16 cellular contexts compared by ENCODE assay signal in the genomic region with DNA sequence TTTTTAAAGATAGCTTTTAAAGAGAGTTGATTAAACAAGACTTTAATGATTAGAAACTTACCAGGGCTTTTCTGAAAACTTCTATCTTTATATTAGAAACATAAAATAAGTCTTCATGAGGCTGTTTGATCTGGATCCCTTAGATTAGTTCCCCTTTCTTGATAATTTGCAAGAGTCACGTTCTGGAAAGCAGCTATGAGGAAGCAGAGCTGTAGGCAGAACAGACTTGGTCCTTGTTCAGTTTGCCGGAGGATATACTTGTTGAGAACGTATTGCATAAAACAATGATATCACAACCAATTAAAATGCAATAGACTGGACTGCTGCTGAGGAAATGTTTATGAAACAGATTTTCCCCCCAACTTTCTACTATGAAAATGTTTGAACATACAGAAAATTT. TPM values are rescaled to one million over a fixed set of nuclear protein-coding genes. Genes with fewer than 3 reads are reported as not detected.
A peak's percentile ranks its signal among the peaks of the same experiment; 100 is the strongest.
DNase-seq lines count a peak whose midpoint lies in the region; ATAC-seq, FAIRE-seq and TF ChIP-seq lines count a peak whose summit lies in the region.
"Had no signal": no experiment of that assay in that cellular context is flagged by ENCODE, and none has a peak within 500 bp of the region (broad histone marks: within the 10 kb centered on the region; RNA-seq: fewer than 3 reads in every experiment).

No MANE protein-coding gene starts in this region.

- H3K27me3 ChIP-seq in BLaER1 treated with 17β-estradiol and CSF1 and Interleukin-3, amounts not matched to agents 10 nM and 100 nM, result no peaks in the 10 kb centered on the region
- H3K27me3 ChIP-seq in OCI-LY3 (ENCODE audit: low read depth, low read length), result no peaks in the 10 kb centered on the region
- no peaks in the 10 kb centered on the region for H3K27me3 ChIP-seq in endothelial cell of umbilical vein (ENCODE audit: control insufficient read depth in 2 of 2, insufficient read depth in 2 of 2, low read length in 2 of 2)
- H3K27me3 ChIP-seq in heart right ventricle, result no peaks in the 10 kb centered on the region
- H3K27me3 ChIP-seq: adrenal gland, SJSA1 had no signal

- H3K79me2 ChIP-seq in OCI-LY3 (ENCODE audit: low read length) (peaks cover 15% of the 10 kb centered on the region), endothelial cell of umbilical vein (ENCODE audit: control insufficient read depth, insufficient read depth, low read length) (no peaks in the 10 kb centered on the region)

- peak; percentile 3 for DNase-seq in GDM1 (lab: John Stamatoyannopoulos, UW)
- no peak for DNase-seq in endothelial cell of umbilical vein (ENCODE audit: low read depth, low spot score)
- DNase-seq in RCC 7860 (ENCODE audit: low spot score), result no peak
- DNase-seq in heart right ventricle, result no peak
- DNase-seq in T-helper 9 cell, result no peak
- DNase-seq: adrenal gland; central memory CD4-positive, alpha-beta T cell; DMS 273 treated with DMSO at 0.1 percent for 48 hours; IMR-90; substantia nigra; WERI-Rb-1 had no signal

- peaks cover 24 to 47% (median 34%) of the 10 kb centered on the region in 10 experiments for H3K4me1 ChIP-seq in BLaER1 treated with 17β-estradiol and CSF1 and Interleukin-3, amounts not matched to agents 10 nM and 100 nM
- H3K4me1 ChIP-seq in OCI-LY3 (ENCODE audit: low read length) (peaks cover 50% of the 10 kb centered on the region), endothelial cell of umbilical vein (ENCODE audit: control insufficient read depth, extremely low read depth, insufficient read depth, low read length) (peaks cover 20% of the 10 kb centered on the region), heart right ventricle (peaks cover 0 to 39% (median 18%) of the 10 kb centered on the region in 9 donors)

- ATAC-seq in heart right ventricle (no peak), HG02759 (IDR thresholded peaks at IDR 0.05; ENCODE audit: unreplicated experiment) (no peak)

- no peaks in the 10 kb centered on the region for H3K9me1 ChIP-seq in endothelial cell of umbilical vein (replicated peaks; ENCODE audit: control insufficient read depth, extremely low read depth, insufficient read depth, low read length)

- no peak for TF ChIP-seq CTCF in OCI-LY3 (IDR thresholded peaks at IDR 0.05; ENCODE audit: low read depth, low read length)
- TF ChIP-seq CTCF in endothelial cell of umbilical vein (IDR thresholded peaks at IDR 0.05; ENCODE audit: extremely low read depth in 1 of 2, insufficient read depth in 1 of 2, low read depth in 1 of 2, low read length in 2 of 2), result no peak
- no peak for TF ChIP-seq CTCF in heart right ventricle (IDR thresholded peaks at IDR 0.05)

- H3K4me2 ChIP-seq in BLaER1 treated with 17β-estradiol and CSF1 and Interleukin-3, amounts not matched to agents 10 nM and 100 nM, result peak overlapping the region in 9 of 11 experiments; percentile 49 to 97 (median 78); a peak in 15 of 22 replicates
- peak overlapping the region; percentile 92 for H3K4me2 ChIP-seq in OCI-LY3 (ENCODE audit: low read length)
- no peak overlapping the region for H3K4me2 ChIP-seq in endothelial cell of umbilical vein (ENCODE audit: insufficient read depth, low read length)

- no peak overlapping the region for H3K27ac ChIP-seq in BLaER1 treated with 17β-estradiol and CSF1 and Interleukin-3, amounts not matched to agents 10 nM and 100 nM
- H3K27ac ChIP-seq in OCI-LY3 (ENCODE audit: low read length) (peak overlapping the region; percentile 73), endothelial cell of umbilical vein (ENCODE audit: insufficient read depth, low read depth, low read length) (peak overlapping the region; percentile 50), heart right ventricle (peak overlapping the region in 1 of 10 donors; percentile 90)
- H3K27ac ChIP-seq: adrenal gland, SJSA1, WERI-Rb-1 had no signal

- H3K4me3 ChIP-seq in BLaER1 treated with 17β-estradiol and CSF1 and Interleukin-3, amounts not matched to agents 10 nM and 100 nM, result no peak overlapping the region
- H3K4me3 ChIP-seq in OCI-LY3 (ENCODE audit: low read length) (peak overlapping the region; percentile 27), endothelial cell of umbilical vein (replicated peaks in 1 of 3; ENCODE audit: insufficient read depth in 1 of 3, low read depth in 1 of 3, low read length in 3 of 3) (no peak overlapping the region), heart right ventricle (peak overlapping the region in 1 of 10 donors; percentile 59)
- H3K4me3 ChIP-seq: adrenal gland, SJSA1 had no signal

- H2AFZ ChIP-seq in OCI-LY3 (ENCODE audit: low read depth, low read length), result no peak overlapping the region
- no peak overlapping the region for H2AFZ ChIP-seq in endothelial cell of umbilical vein (ENCODE audit: low read depth, low read length)

- dilution Hi-C loops in endothelial cell of umbilical vein (cut with MboI; ENCODE audit: extremely low pct_ligation_motif_present, low sequenced_read_pairs), result no loop called here

- CTCF ChIA-PET in endothelial cell of umbilical vein (lab: Charles Lee), result interaction anchor here (1.3 to 1.5 kb wide), 4 partner anchors 10 to 82 kb away, joined by 3 read pairs; no protein-coding TSS in a partner anchor

- TF ChIP-seq POLR2A in endothelial cell of umbilical vein (IDR thresholded peaks at IDR 0.05; ENCODE audit: low read depth, low read length), result no peak

- peaks cover 0 to 37% (median 3%) of the 10 kb centered on the region in 11 experiments; a peak in 8 of 22 replicates for H3K36me3 ChIP-seq in BLaER1 treated with 17β-estradiol and CSF1 and Interleukin-3, amounts not matched to agents 10 nM and 100 nM
- H3K36me3 ChIP-seq in OCI-LY3 (replicated peaks; ENCODE audit: low read depth, low read length) (peaks cover 52% of the 10 kb centered on the region), endothelial cell of umbilical vein (ENCODE audit: control insufficient read depth in 2 of 2, extremely low read depth in 1 of 2, insufficient read depth in 2 of 2, low read length in 2 of 2) (no peaks in the 10 kb centered on the region), heart right ventricle (peaks cover 0 to 58% (median 46%) of the 10 kb centered on the region in 9 donors)
- H3K36me3 ChIP-seq: WERI-Rb-1 had no signal

- BruUV-seq in endothelial cell of umbilical vein (replicated peaks; lab: Mats Ljungman, UMichigan), result no TSS peak

- FAIRE-seq in endothelial cell of umbilical vein (lab: Jason Lieb, UNC), result no peak
- FAIRE-seq in RCC 7860 (lab: Jason Lieb, UNC), result no peak

- H4K20me1 ChIP-seq in BLaER1 treated with 17β-estradiol and CSF1 and Interleukin-3, amounts not matched to agents 10 nM and 100 nM, result no peaks in the 10 kb centered on the region
- no peaks in the 10 kb centered on the region for H4K20me1 ChIP-seq in OCI-LY3 (ENCODE audit: insufficient read depth, low read length)
- no peaks in the 10 kb centered on the region for H4K20me1 ChIP-seq in endothelial cell of umbilical vein (replicated peaks; ENCODE audit: control insufficient read depth, extremely low read depth, insufficient read depth, low read length)

- no peaks in the 10 kb centered on the region for H3K9me3 ChIP-seq in BLaER1 treated with 17β-estradiol and CSF1 and Interleukin-3, amounts not matched to agents 10 nM and 100 nM (replicated peaks in 1 of 11)
- H3K9me3 ChIP-seq in OCI-LY3 (ENCODE audit: insufficient read depth, low read length) (no peaks in the 10 kb centered on the region), endothelial cell of umbilical vein (replicated peaks; ENCODE audit: control insufficient read depth, insufficient read depth, low read length) (no peaks in the 10 kb centered on the region), heart right ventricle (peaks cover 0 to 14% (median 0%) of the 10 kb centered on the region in 11 donors)
- H3K9me3 ChIP-seq: adrenal gland, SJSA1 had no signal

- POLR2A ChIA-PET in endothelial cell of umbilical vein (lab: Charles Lee), result no interaction called here

- H3K9ac ChIP-seq in BLaER1 treated with 17β-estradiol and CSF1 and Interleukin-3, amounts not matched to agents 10 nM and 100 nM, result no peak overlapping the region
- H3K9ac ChIP-seq in OCI-LY3 (ENCODE audit: low read length) (no peak overlapping the region), endothelial cell of umbilical vein (replicated peaks; ENCODE audit: extremely low read depth, insufficient read depth, low read length) (no peak overlapping the region)

- intact Hi-C loops in endothelial cell of umbilical vein (cut with micrococcal nuclease), result loop anchor here (5.0 to 10.0 kb wide), 2 partner anchors 133 to 511 kb away; no protein-coding TSS in a partner anchor
- intact Hi-C loops in heart right ventricle (cut with DNase I), result no loop called here

- 71 to 72% methylated on average over 3 of the region's 3 CpGs for WGBS in heart right ventricle, 2 donors

TF ChIP-seq in endothelial cell of umbilical vein, 7 proteins besides CTCF, POLR2A, EP300 and RAD21:
- TF ChIP-seq, protein P1, sequence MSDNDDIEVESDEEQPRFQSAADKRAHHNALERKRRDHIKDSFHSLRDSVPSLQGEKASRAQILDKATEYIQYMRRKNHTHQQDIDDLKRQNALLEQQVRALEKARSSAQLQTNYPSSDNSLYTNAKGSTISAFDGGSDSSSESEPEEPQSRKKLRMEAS (IDR thresholded peaks at IDR 0.05; ENCODE audit: insufficient read depth, insufficient read length), result no peak
- TF ChIP-seq EZH2 (IDR thresholded peaks at IDR 0.05; ENCODE audit: borderline replicate concordance, low read depth, low read length, severe bottlenecking), result no peak
TF ChIP-seq in endothelial cell of umbilical vein: peak in this region for 0.

RNA-seq across cellular contexts. Expression of a gene that starts 2.9 kb away (rescaled TPM):
- total RNA-seq in endothelial cell of umbilical vein (10.5 and 14.9 TPM in 2 replicates), heart right ventricle (10 to 100 TPM in 1 of 10 donors, 1 to 10 TPM in 9; 3.3 to 27.7 (median 4.9) TPM)
- polyA plus RNA-seq in endothelial cell of umbilical vein (1.9 and 2.7 TPM in 2 replicates), heart right ventricle (1 to 10 TPM; 1.7 to 6.4 TPM)
- polyA plus RNA-seq in endothelial cell of umbilical vein (2011; cell fraction: cytosol; rRNA removed), result 1.9 and 2.5 TPM in 2 replicates
- 10.3 and 10.7 TPM in 2 replicates for polyA plus RNA-seq in endothelial cell of umbilical vein (2011; cell fraction: nucleus; rRNA removed)
- 9.8 and 10.7 TPM in 2 replicates for polyA plus RNA-seq in endothelial cell of umbilical vein (2012)
- 4.4 and 4.7 TPM in 2 replicates for polyA minus RNA-seq in endothelial cell of umbilical vein
- polyA minus RNA-seq in endothelial cell of umbilical vein (2011; cell fraction: cytosol; rRNA and poly(A)+ RNA removed), result 0.82 TPM
- 3.8 and 6.8 TPM in 2 replicates for polyA minus RNA-seq in endothelial cell of umbilical vein (2011; cell fraction: nucleus; rRNA and poly(A)+ RNA removed)
- total RNA-seq: neural crest cell had no signal

RNA-seq across cellular contexts. Expression of a gene that starts 27.5 kb away (rescaled TPM):
- 5.5 and 6.8 TPM in 2 replicates for total RNA-seq in endothelial cell of umbilical vein
- 0.68 and 0.92 TPM in 2 replicates for polyA plus RNA-seq in endothelial cell of umbilical vein
- polyA plus RNA-seq in endothelial cell of umbilical vein (2011; cell fraction: cytosol; rRNA removed), result 1.3 and 1.5 TPM in 2 replicates
- 2.4 and 2.6 TPM in 2 replicates for polyA plus RNA-seq in endothelial cell of umbilical vein (2011; cell fraction: nucleus; rRNA removed)
- polyA plus RNA-seq in endothelial cell of umbilical vein (2012), result 3.6 and 3.8 TPM in 2 replicates
- polyA minus RNA-seq in endothelial cell of umbilical vein, result 2.3 and 2.4 TPM in 2 replicates
- polyA minus RNA-seq in endothelial cell of umbilical vein (2011; cell fraction: cytosol; rRNA and poly(A)+ RNA removed), result 4.7 TPM
- 3.2 and 4.2 TPM in 2 replicates for polyA minus RNA-seq in endothelial cell of umbilical vein (2011; cell fraction: nucleus; rRNA and poly(A)+ RNA removed)
- total RNA-seq in heart right ventricle, result 1 to 10 TPM; 1.7 to 6.2 (median 3.4) TPM
- 1 to 10 TPM; 1.1 to 2.0 TPM for polyA plus RNA-seq in heart right ventricle

Comparison
In these comparisons a context has a peak if more than half of its experiments do, and no peak if none do; other contexts are left out.
1. H3K27ac ChIP-seq: peak in OCI-LY3 (single experiment) and endothelial cell of umbilical vein (single experiment); none in BLaER1 treated with 17β-estradiol and CSF1 and Interleukin-3, amounts not matched to agents 10 nM and 100 nM (0 of 11).